17 cellular contexts compared by ENCODE assay signal in the genomic region with DNA sequence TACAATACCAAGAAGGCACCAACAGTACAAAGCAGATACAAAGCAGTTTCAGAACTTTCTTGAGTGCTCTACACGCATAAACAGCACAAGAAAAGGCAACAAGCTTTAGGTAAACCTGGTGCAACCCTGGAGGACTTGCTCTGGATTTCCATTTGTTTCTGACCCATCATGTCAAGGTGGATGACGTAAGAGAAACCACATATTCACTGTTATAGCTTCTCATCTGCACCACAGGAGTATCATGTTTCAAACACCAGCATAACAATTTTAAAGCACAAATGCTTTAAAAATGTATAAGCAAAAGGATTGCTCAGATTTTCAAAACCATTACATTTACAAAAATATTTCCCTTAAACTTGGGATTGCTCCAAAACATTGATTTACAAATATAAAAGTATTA. TPM values are rescaled to one million over a fixed set of nuclear protein-coding genes. Genes with fewer than 3 reads are reported as not detected.
DNase-seq lines count a peak whose midpoint lies in the region; ATAC-seq and TF ChIP-seq lines count a peak whose summit lies in the region.
"Had no signal": no experiment of that assay in that cellular context is flagged by ENCODE, and none has a peak within 500 bp of the region (broad histone marks: within the 10 kb centered on the region; RNA-seq: fewer than 3 reads in every experiment).

No MANE protein-coding gene starts in this region.

- no peaks in the 10 kb centered on the region for H4K20me1 ChIP-seq in PC-3 (ENCODE audit: low read length)

- peaks cover 5% of the 10 kb centered on the region for H3K27me3 Mint-ChIP-seq in HFFc6 (ENCODE audit: insufficient read depth)
- H3K27me3 Mint-ChIP-seq: activated CD8-positive, alpha-beta T cell treated with anti-CD3 and anti-CD28 coated beads for 36 hours; B cell; stimulated activated memory B cell treated with anti-CD40 and anti-IgM and Interleukin-4, amounts not matched to agents 10 μg/mL and 1 μg/mL and 100 μg/mL, for 72 hours had no signal

- no peak overlapping the region for H3K4me3 ChIP-seq in PC-3 (ENCODE audit: low read length)
- H3K4me3 ChIP-seq: Peyer's patch had no signal

- ATAC-seq in PC-3 (no peak), GM21786 (IDR thresholded peaks at IDR 0.05; ENCODE audit: unreplicated experiment) (no peak), HG03342 (IDR thresholded peaks at IDR 0.05; ENCODE audit: unreplicated experiment) (no peak)
- ATAC-seq: stimulated activated memory B cell treated with anti-CD40 and anti-IgM and Interleukin-4, amounts not matched to agents 10 μg/mL and 1 μg/mL and 100 μg/mL, for 72 hours had no signal

- H3K9me2 ChIP-seq in PC-3 (replicated peaks; ENCODE audit: low read length): no peaks in the 10 kb centered on the region

- H3F3A ChIP-seq in PC-3 (ENCODE audit: low read length, unreplicated experiment): no peaks in the 10 kb centered on the region

- BruUV-seq in PC-3 (replicated peaks; lab: Mats Ljungman, UMichigan): no TSS peak

- no peak overlapping the region for H3K4me3 Mint-ChIP-seq in HFFc6
- H3K4me3 Mint-ChIP-seq: activated CD8-positive, alpha-beta T cell treated with anti-CD3 and anti-CD28 coated beads for 36 hours; B cell; stimulated activated memory B cell treated with anti-CD40 and anti-IgM and Interleukin-4, amounts not matched to agents 10 μg/mL and 1 μg/mL and 100 μg/mL, for 72 hours had no signal

- H3K9me3 ChIP-seq in PC-3 (ENCODE audit: low read length): no peaks in the 10 kb centered on the region
- H3K9me3 ChIP-seq: neutrophil, Peyer's patch had no signal

- peaks cover 22% of the 10 kb centered on the region for H3K4me1 Mint-ChIP-seq in HFFc6 (ENCODE audit: low read depth)

- H3K27ac ChIP-seq in PC-3 (ENCODE audit: low read length): no peak overlapping the region
- H3K27ac ChIP-seq: neutrophil had no signal

- CTCF ChIA-PET in PC-3 (lab: Charles Lee): interaction anchor here (0.6 kb wide), 1 partner anchor 10 kb away, joined by 3 read pairs; no protein-coding TSS in a partner anchor

- DNase-seq in AG08396 (ENCODE audit: low spot score) (peak; percentile 38), HFFc6 (peak; percentile 35), PC-3 (peak; percentile 8), fibroblast of gingiva (ENCODE audit: low read depth) (peak; percentile 72), COR-L47 (lab: John Stamatoyannopoulos, UW) (no peak)
- no peak for DNase-seq in stimulated activated CD8-positive, alpha-beta memory T cell treated with anti-CD3 and anti-CD28 coated beads, Interleukin-4, amount 100 ng/mL, for 48 hours
- DNase-seq: dermis blood vessel endothelial cell, glutamatergic neuron, NCI-H2081, Peyer's patch, T1000 had no signal

- no peaks in the 10 kb centered on the region for H3K79me2 ChIP-seq in PC-3 (ENCODE audit: low read length)

- no peaks in the 10 kb centered on the region for H3K9me3 Mint-ChIP-seq in HFFc6
- H3K9me3 Mint-ChIP-seq: activated CD8-positive, alpha-beta T cell treated with anti-CD3 and anti-CD28 coated beads for 36 hours; stimulated activated memory B cell treated with anti-CD40 and anti-IgM and Interleukin-4, amounts not matched to agents 10 μg/mL and 1 μg/mL and 100 μg/mL, for 72 hours had no signal

- H3K27me3 ChIP-seq in PC-3 (ENCODE audit: low read length): no peaks in the 10 kb centered on the region
- H3K27me3 ChIP-seq: neutrophil, Peyer's patch had no signal

- intact Hi-C loops in PC-3 (cut with micrococcal nuclease): no loop called here

- H2AFZ ChIP-seq in PC-3 (ENCODE audit: low read length): no peak overlapping the region

- H3K9ac ChIP-seq in PC-3 (ENCODE audit: low read length): no peak overlapping the region

- TF ChIP-seq CTCF in HFFc6 (IDR thresholded peaks at IDR 0.05) (no peak), PC-3 (conservative IDR thresholded peaks at IDR 0.05; ENCODE audit: low read depth, low read length) (no peak)

- peaks cover 10% of the 10 kb centered on the region for H3K4me1 ChIP-seq in PC-3 (ENCODE audit: insufficient read depth, low read length)

- H3K4me2 ChIP-seq in PC-3 (ENCODE audit: low read length): no peak overlapping the region

- POLR2A ChIA-PET in PC-3 (lab: Charles Lee; ENCODE audit: unreplicated experiment): no interaction called here

- H3K36me3 ChIP-seq in PC-3 (ENCODE audit: low read depth, low read length): peaks cover 4% of the 10 kb centered on the region

- H3K36me3 Mint-ChIP-seq in HFFc6 (ENCODE audit: low read depth): peaks cover 22% of the 10 kb centered on the region

- H3K27ac Mint-ChIP-seq in HFFc6: peak overlapping the region; percentile 58; the same call in 1 of the 2 replicates
- H3K27ac Mint-ChIP-seq: activated CD8-positive, alpha-beta T cell treated with anti-CD3 and anti-CD28 coated beads for 36 hours; B cell; stimulated activated memory B cell treated with anti-CD40 and anti-IgM and Interleukin-4, amounts not matched to agents 10 μg/mL and 1 μg/mL and 100 μg/mL, for 72 hours had no signal

RNA-seq across cellular contexts. Expression of gene YPEL1, which starts 25.0 kb away (rescaled TPM):
- under 1 TPM in 5 of 6 experiments, not detected in 1; 0.17 to 0.38 (median 0.20) TPM for total RNA-seq in HFFc6 (2021; fragmentation: NEBNext Ultra II Directional; extraction: Animal tissue kit (Norgen Biotek cat#: 25700))
- total RNA-seq in PC-3 (2014; rRNA removed): 0.23 and 3.2 TPM in 2 replicates

Comparison
In these comparisons a context has a peak if more than half of its experiments do, and no peak if none do; other contexts are left out.
1. DNase-seq: peak in AG08396 (single experiment), HFFc6 (single experiment), PC-3 (single experiment) and fibroblast of gingiva (single experiment); none in stimulated activated CD8-positive, alpha-beta memory T cell treated with anti-CD3 and anti-CD28 coated beads, Interleukin-4, amount 100 ng/mL, for 48 hours (single experiment) and COR-L47 (single experiment).